In genomic region chr5:100697970-100698369, GRCh38 we compare ENCODE assay signal across 1 cellular context.
TF ChIP-seq lines count a peak whose summit lies in the region.

No MANE protein-coding gene starts in this region.

TF ChIP-seq in GM23338, 12 proteins besides CTCF, POLR2A, EP300 and RAD21 (continued from another document):
- TF ChIP-seq, protein P1, sequence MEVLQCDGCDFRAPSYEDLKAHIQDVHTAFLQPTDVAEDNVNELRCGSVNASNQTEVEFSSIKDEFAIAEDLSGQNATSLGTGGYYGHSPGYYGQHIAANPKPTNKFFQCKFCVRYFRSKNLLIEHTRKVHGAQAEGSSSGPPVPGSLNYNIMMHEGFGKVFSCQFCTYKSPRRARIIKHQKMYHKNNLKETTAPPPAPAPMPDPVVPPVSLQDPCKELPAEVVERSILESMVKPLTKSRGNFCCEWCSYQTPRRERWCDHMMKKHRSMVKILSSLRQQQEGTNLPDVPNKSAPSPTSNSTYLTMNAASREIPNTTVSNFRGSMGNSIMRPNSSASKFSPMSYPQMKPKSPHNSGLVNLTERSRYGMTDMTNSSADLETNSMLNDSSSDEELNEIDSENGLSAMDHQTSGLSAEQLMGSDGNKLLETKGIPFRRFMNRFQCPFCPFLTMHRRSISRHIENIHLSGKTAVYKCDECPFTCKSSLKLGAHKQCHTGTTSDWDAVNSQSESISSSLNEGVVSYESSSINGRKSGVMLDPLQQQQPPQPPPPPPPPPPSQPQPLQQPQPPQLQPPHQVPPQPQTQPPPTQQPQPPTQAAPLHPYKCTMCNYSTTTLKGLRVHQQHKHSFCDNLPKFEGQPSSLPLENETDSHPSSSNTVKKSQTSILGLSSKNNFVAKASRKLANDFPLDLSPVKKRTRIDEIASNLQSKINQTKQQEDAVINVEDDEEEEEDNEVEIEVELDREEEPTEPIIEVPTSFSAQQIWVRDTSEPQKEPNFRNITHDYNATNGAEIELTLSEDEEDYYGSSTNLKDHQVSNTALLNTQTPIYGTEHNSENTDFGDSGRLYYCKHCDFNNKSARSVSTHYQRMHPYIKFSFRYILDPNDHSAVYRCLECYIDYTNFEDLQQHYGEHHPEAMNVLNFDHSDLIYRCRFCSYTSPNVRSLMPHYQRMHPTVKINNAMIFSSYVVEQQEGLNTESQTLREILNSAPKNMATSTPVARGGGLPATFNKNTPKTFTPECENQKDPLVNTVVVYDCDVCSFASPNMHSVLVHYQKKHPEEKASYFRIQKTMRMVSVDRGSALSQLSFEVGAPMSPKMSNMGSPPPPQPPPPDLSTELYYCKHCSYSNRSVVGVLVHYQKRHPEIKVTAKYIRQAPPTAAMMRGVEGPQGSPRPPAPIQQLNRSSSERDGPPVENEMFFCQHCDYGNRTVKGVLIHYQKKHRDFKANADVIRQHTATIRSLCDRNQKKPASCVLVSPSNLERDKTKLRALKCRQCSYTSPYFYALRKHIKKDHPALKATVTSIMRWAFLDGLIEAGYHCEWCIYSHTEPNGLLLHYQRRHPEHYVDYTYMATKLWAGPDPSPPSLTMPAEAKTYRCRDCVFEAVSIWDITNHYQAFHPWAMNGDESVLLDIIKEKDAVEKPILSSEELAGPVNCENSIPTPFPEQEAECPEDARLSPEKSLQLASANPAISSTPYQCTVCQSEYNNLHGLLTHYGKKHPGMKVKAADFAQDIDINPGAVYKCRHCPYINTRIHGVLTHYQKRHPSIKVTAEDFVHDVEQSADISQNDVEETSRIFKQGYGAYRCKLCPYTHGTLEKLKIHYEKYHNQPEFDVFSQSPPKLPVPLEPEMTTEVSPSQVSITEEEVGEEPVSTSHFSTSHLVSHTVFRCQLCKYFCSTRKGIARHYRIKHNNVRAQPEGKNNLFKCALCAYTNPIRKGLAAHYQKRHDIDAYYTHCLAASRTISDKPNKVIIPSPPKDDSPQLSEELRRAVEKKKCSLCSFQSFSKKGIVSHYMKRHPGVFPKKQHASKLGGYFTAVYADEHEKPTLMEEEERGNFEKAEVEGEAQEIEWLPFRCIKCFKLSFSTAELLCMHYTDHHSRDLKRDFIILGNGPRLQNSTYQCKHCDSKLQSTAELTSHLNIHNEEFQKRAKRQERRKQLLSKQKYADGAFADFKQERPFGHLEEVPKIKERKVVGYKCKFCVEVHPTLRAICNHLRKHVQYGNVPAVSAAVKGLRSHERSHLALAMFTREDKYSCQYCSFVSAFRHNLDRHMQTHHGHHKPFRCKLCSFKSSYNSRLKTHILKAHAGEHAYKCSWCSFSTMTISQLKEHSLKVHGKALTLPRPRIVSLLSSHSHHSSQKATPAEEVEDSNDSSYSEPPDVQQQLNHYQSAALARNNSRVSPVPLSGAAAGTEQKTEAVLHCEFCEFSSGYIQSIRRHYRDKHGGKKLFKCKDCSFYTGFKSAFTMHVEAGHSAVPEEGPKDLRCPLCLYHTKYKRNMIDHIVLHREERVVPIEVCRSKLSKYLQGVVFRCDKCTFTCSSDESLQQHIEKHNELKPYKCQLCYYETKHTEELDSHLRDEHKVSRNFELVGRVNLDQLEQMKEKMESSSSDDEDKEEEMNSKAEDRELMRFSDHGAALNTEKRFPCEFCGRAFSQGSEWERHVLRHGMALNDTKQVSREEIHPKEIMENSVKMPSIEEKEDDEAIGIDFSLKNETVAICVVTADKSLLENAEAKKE (CRISPR knock-in tag; IDR thresholded peaks at IDR 0.05) = no peak
- no peak for TF ChIP-seq ZNF114 (CRISPR knock-in tag; IDR thresholded peaks at IDR 0.05)
